Comparison of ENCODE assay signal across 16 cellular contexts in the genomic region with DNA sequence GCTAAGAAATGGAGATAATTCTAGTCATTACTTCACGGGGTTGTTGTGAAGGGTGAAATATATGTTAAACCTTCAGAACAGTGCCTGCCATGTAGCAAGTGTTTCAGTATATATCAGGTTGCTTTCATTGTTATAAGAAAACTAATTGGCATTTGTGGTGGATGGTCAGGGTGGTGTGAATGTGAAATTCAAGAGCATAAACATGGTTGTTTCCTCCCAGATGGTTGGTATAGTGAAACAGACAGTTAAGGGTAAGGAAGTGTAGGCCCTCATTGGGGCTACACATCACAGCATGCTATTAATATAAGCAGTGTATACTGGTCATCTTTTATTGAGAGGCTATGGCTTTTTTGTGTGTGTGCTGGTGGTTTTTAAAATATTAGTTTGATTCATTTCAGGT.
DNase-seq lines count a peak whose midpoint lies in the region; FAIRE-seq and TF ChIP-seq lines count a peak whose summit lies in the region.
"Had no signal": no experiment of that assay in that cellular context is flagged by ENCODE, and none has a peak within 500 bp of the region (broad histone marks: within the 10 kb centered on the region; RNA-seq: fewer than 3 reads in every experiment).

No MANE protein-coding gene starts in this region.

- WGBS in smooth muscle cell (ENCODE audit: low lambda C conversion rate) = 97% methylated on average over 1 of the region's 1 CpG

- no peaks in the 10 kb centered on the region for H3F3A ChIP-seq in smooth muscle cell (ENCODE audit: low read depth)

- H2AFZ ChIP-seq in smooth muscle cell (ENCODE audit: low read depth) = no peak overlapping the region

- peaks cover 4% of the 10 kb centered on the region for H4K20me1 ChIP-seq in smooth muscle cell (ENCODE audit: low read depth)

- no peaks in the 10 kb centered on the region for H3K27me3 ChIP-seq in smooth muscle cell (ENCODE audit: low read depth)
- no peaks in the 10 kb centered on the region for H3K27me3 ChIP-seq in SJCRH30
- H3K27me3 ChIP-seq: BE2C had no signal

- peak; percentile 26 for FAIRE-seq in GM12891 (lab: Jason Lieb, UNC)
- FAIRE-seq: A549, GM19239 had no signal

- no peaks in the 10 kb centered on the region for H3K79me2 ChIP-seq in smooth muscle cell (ENCODE audit: low read depth)

- H3K27ac ChIP-seq in smooth muscle cell (ENCODE audit: low read depth) (no peak overlapping the region), SJCRH30 (no peak overlapping the region)
- H3K27ac ChIP-seq: A549 had no signal

- no peak for DNase-seq in GM12891 (ENCODE audit: insufficient read length, low spot score)
- peak; percentile 57 for DNase-seq in NCI-H69 (lab: John Stamatoyannopoulos, UW)
- DNase-seq in endothelial cell (ENCODE audit: low spot score) = no peak
- no peak for DNase-seq in cortex of kidney (lab: John Stamatoyannopoulos, UW)
- DNase-seq in NCI-H146 treated with DMSO at 0.1 percent for 48 hours (lab: John Stamatoyannopoulos, UW; ENCODE audit: unreplicated experiment) = no peak
- no peak for DNase-seq in smooth muscle cell (lab: John Stamatoyannopoulos, UW; ENCODE audit: unreplicated experiment)
- DNase-seq in SJCRH30 = no peak
- DNase-seq: Caco-2; CD8-positive, alpha-beta memory T cell; DND-41; GDM1; HCEC 1CT; HFFc6 had no signal

- H3K9me3 ChIP-seq in smooth muscle cell (replicated peaks; ENCODE audit: low read depth) (no peaks in the 10 kb centered on the region), SJCRH30 (replicated peaks) (no peaks in the 10 kb centered on the region)
- H3K9me3 ChIP-seq: A549, BE2C, Caco-2 had no signal

- H3K4me3 ChIP-seq in smooth muscle cell = no peak overlapping the region
- no peak overlapping the region for H3K4me3 ChIP-seq in SJCRH30
- H3K4me3 ChIP-seq: A549 had no signal

- H3K4me1 ChIP-seq in smooth muscle cell (ENCODE audit: low read depth) (no peaks in the 10 kb centered on the region), SJCRH30 (peaks cover 32% of the 10 kb centered on the region)
- H3K4me1 ChIP-seq: Caco-2 had no signal

- peak overlapping the region; percentile 62 for H3K27ac Mint-ChIP-seq in endothelial cell (ENCODE audit: unreplicated experiment)
- H3K27ac Mint-ChIP-seq: CD8-positive, alpha-beta memory T cell; HFFc6 had no signal

- peaks cover 4% of the 10 kb centered on the region for H3K27me3 Mint-ChIP-seq in endothelial cell (ENCODE audit: unreplicated experiment)
- H3K27me3 Mint-ChIP-seq: CD8-positive, alpha-beta memory T cell had no signal

- no peaks in the 10 kb centered on the region for H3K9me3 Mint-ChIP-seq in endothelial cell (ENCODE audit: unreplicated experiment)
- H3K9me3 Mint-ChIP-seq: CD8-positive, alpha-beta memory T cell had no signal

- TF ChIP-seq POLR2A in GM12891 (IDR thresholded peaks at IDR 0.05; ENCODE audit: low read depth, low read length) = no peak

- peaks cover 13% of the 10 kb centered on the region for H3K4me1 Mint-ChIP-seq in endothelial cell (ENCODE audit: unreplicated experiment)

- H3K36me3 ChIP-seq in smooth muscle cell (ENCODE audit: low read depth) = no peaks in the 10 kb centered on the region
- H3K36me3 ChIP-seq in SJCRH30 = no peaks in the 10 kb centered on the region
- H3K36me3 ChIP-seq: BE2C had no signal

- no peak overlapping the region for H3K4me3 Mint-ChIP-seq in endothelial cell (ENCODE audit: unreplicated experiment)
- H3K4me3 Mint-ChIP-seq: CD8-positive, alpha-beta memory T cell; HFFc6 had no signal

- peaks cover 5% of the 10 kb centered on the region for H3K36me3 Mint-ChIP-seq in endothelial cell (ENCODE audit: low read depth, unreplicated experiment)
- H3K36me3 Mint-ChIP-seq: CD8-positive, alpha-beta memory T cell had no signal

- TF ChIP-seq CTCF in endothelial cell (IDR thresholded peaks at IDR 0.05; ENCODE audit: unreplicated experiment) = no peak
- TF ChIP-seq CTCF in smooth muscle cell (IDR thresholded peaks at IDR 0.05; ENCODE audit: borderline replicate concordance, insufficient read depth, poor library complexity, severe bottlenecking) = no peak

- no peak overlapping the region for H3K9ac ChIP-seq in smooth muscle cell (ENCODE audit: low read depth)

- no peak overlapping the region for H3K4me2 ChIP-seq in smooth muscle cell
- H3K4me2 ChIP-seq: A549 had no signal

TF ChIP-seq in GM12891, 5 proteins besides CTCF, POLR2A, EP300 and RAD21:
- no peak for TF ChIP-seq TAF1 (IDR thresholded peaks at IDR 0.05; ENCODE audit: low read depth, low read length)
- no peak for TF ChIP-seq POU2F2 (IDR thresholded peaks at IDR 0.05; ENCODE audit: low read depth, low read length)
- no peak for TF ChIP-seq POLR2AphosphoS5 (IDR thresholded peaks at IDR 0.05; ENCODE audit: low read depth, low read length)
- no peak for TF ChIP-seq SPI1 (IDR thresholded peaks at IDR 0.05; ENCODE audit: low read depth, low read length)
- TF ChIP-seq PAX5 (IDR thresholded peaks at IDR 0.05; ENCODE audit: insufficient read depth, low read length, severe bottlenecking) = no peak
